In genomic region chr18:42047721-42048120, GRCh38 we compare ENCODE assay signal across 1 cellular context.
TF ChIP-seq lines count a peak whose summit lies in the region.

No MANE protein-coding gene starts in this region.

TF ChIP-seq in HepG2, 621 proteins besides CTCF, POLR2A, EP300 and RAD21 (continued from another document):
- 0 out of 2 replicates have a peak, but pooled peaks have one; percentile 0 for TF ChIP-seq ARID5B (CRISPR knock-in tag; IDR thresholded peaks at IDR 0.05)
